Comparison of ENCODE assay signal across 31 cellular contexts in the genomic region with DNA sequence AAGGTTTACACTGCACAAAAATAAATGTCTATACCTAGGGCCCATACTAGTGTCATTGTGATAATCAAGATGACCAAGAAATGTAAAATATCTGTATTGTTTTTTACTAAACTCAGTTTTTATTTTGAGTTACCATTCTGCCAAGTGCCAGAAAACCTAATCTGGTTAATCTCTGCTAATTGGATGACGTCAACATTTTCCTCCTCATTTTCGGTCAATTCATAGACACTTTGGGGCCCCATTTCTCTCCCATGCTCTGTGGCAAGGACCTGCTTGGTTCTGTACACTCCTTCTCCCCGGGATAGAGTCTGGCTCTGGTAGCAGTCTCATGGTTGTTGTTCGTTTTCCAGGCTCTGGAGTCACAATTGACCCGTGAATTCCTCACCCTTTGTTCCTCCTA.
"Had no signal": no experiment of that assay in that cellular context is flagged by ENCODE, and none has a peak within 500 bp of the region (broad histone marks: within the 10 kb centered on the region; RNA-seq: fewer than 3 reads in every experiment).

No MANE protein-coding gene starts in this region.

- H3K4me3 Mint-ChIP-seq: naive thymus-derived CD8-positive, alpha-beta T cell; natural killer cell treated with Interleukin-12 subunit alpha and Interleukin-12 subunit beta and Interleukin-15 and Interleukin-18, amount 100 ng/mL, for 72 hours; nephron progenitor cell; neural crest cell; stimulated activated memory B cell treated with anti-CD40 and anti-IgM and Interleukin-4, amounts not matched to agents 10 μg/mL and 1 μg/mL and 100 μg/mL, for 72 hours; stimulated activated naive CD8-positive, alpha-beta T cell treated with anti-CD3 and anti-CD28 coated beads, Interleukin-15, amount 100 ng/mL, for 72 hours had no signal

- H3K27ac ChIP-seq: ovary, parathyroid adenoma, psoas muscle, skin epidermis, spleen, suprapubic skin, testis, tibial artery, transverse colon, upper lobe of left lung, vagina had no signal

- H3K4me1 ChIP-seq: parathyroid adenoma, testis, transverse colon had no signal

- H3K4me3 ChIP-seq: ovary, psoas muscle, skin epidermis, smooth muscle cell, spleen, suprapubic skin, testis, tibial artery, transverse colon, upper lobe of left lung, vagina had no signal

- H3K36me3 ChIP-seq: ovary, spleen, suprapubic skin, tibial artery, transverse colon, upper lobe of left lung, vagina had no signal

- ATAC-seq: naive thymus-derived CD8-positive, alpha-beta T cell; natural killer cell treated with Interleukin-12 subunit alpha and Interleukin-12 subunit beta and Interleukin-15 and Interleukin-18, amount 100 ng/mL, for 72 hours; psoas muscle; right cardiac atrium; sciatic nerve; stimulated activated memory B cell treated with anti-CD40 and anti-IgM and Interleukin-4, amounts not matched to agents 10 μg/mL and 1 μg/mL and 100 μg/mL, for 72 hours; stimulated activated naive CD8-positive, alpha-beta T cell treated with anti-CD3 and anti-CD28 coated beads, Interleukin-15, amount 100 ng/mL, for 72 hours; stimulated activated naive CD8-positive, alpha-beta T cell treated with anti-CD3 and anti-CD28 coated beads, Interleukin-15, Interleukin-2, amounts not matched to agents 100 U/mL and 50 U/mL, for 24 hours had no signal

- H3K36me3 Mint-ChIP-seq: naive thymus-derived CD8-positive, alpha-beta T cell; natural killer cell treated with Interleukin-12 subunit alpha and Interleukin-12 subunit beta and Interleukin-15 and Interleukin-18, amount 100 ng/mL, for 72 hours; stimulated activated memory B cell treated with anti-CD40 and anti-IgM and Interleukin-4, amounts not matched to agents 10 μg/mL and 1 μg/mL and 100 μg/mL, for 72 hours had no signal

- H3K27me3 ChIP-seq: ovary, suprapubic skin, testis, upper lobe of left lung, vagina had no signal

- H3K9ac ChIP-seq: parathyroid adenoma had no signal

- H3K79me2 ChIP-seq: parathyroid adenoma had no signal

- H2AFZ ChIP-seq: parathyroid adenoma had no signal

- H3K4me2 ChIP-seq: smooth muscle cell had no signal

- H3K9me3 Mint-ChIP-seq: nephron progenitor cell; neural crest cell; stimulated activated memory B cell treated with anti-CD40 and anti-IgM and Interleukin-4, amounts not matched to agents 10 μg/mL and 1 μg/mL and 100 μg/mL, for 72 hours; stimulated activated naive CD8-positive, alpha-beta T cell treated with anti-CD3 and anti-CD28 coated beads, Interleukin-15, amount 100 ng/mL, for 72 hours had no signal

- H3K9me3 ChIP-seq: ovary, psoas muscle, spleen, suprapubic skin, testis, tibial artery, transverse colon, upper lobe of left lung, vagina had no signal

- DNase-seq: naive thymus-derived CD8-positive, alpha-beta T cell; nephron progenitor cell; occipital lobe; ovary; posterior cingulate gyrus; psoas muscle; right cardiac atrium; spleen; stimulated activated CD4-positive, alpha-beta T cell treated with anti-CD3 and anti-CD28 coated beads, Interleukin-12 subunit alpha, Interleukin-12 subunit beta, amount 100 ng/mL, for 4 hours; stimulated activated CD4-positive, alpha-beta T cell treated with anti-CD3 and anti-CD28 coated beads, Interleukin-1b, Interleukin-23, amount 100 ng/mL, for 48 hours; stimulated activated CD4-positive, alpha-beta T cell treated with anti-CD3 and anti-CD28 coated beads, Interleukin-4, amount 100 ng/mL, for 1 hour; stimulated activated CD4-positive, alpha-beta T cell treated with anti-CD3 and anti-CD28 coated beads, Interleukin-4, amount 100 ng/mL, for 4 hours; stimulated activated CD8-positive, alpha-beta memory T cell treated with anti-CD3 and anti-CD28 coated beads, Interleukin-4, amount 100 ng/mL, for 48 hours; stimulated activated naive CD4-positive, alpha-beta T cell; stimulated activated naive CD8-positive, alpha-beta T cell treated with anti-CD3 and anti-CD28 coated beads, Interleukin-15, amount 100 ng/mL, for 72 hours; stimulated activated naive CD8-positive, alpha-beta T cell treated with anti-CD3 and anti-CD28 coated beads, Interleukin-15, Interleukin-2, amounts not matched to agents 100 U/mL and 50 U/mL, for 24 hours; substantia nigra; testis; tibial artery; transverse colon; upper lobe of left lung had no signal

- H3K27me3 Mint-ChIP-seq: stimulated activated memory B cell treated with anti-CD40 and anti-IgM and Interleukin-4, amounts not matched to agents 10 μg/mL and 1 μg/mL and 100 μg/mL, for 72 hours had no signal

- H3K27ac Mint-ChIP-seq: naive thymus-derived CD8-positive, alpha-beta T cell; natural killer cell treated with Interleukin-12 subunit alpha and Interleukin-12 subunit beta and Interleukin-15 and Interleukin-18, amount 100 ng/mL, for 72 hours; nephron progenitor cell; progenitor cell of endocrine pancreas; stimulated activated memory B cell treated with anti-CD40 and anti-IgM and Interleukin-4, amounts not matched to agents 10 μg/mL and 1 μg/mL and 100 μg/mL, for 72 hours; stimulated activated naive CD8-positive, alpha-beta T cell treated with anti-CD3 and anti-CD28 coated beads, Interleukin-15, amount 100 ng/mL, for 72 hours had no signal
